ENCODE assay signal across 19 cellular contexts in genomic region chr14:103676881-103677675, GRCh38. TPM values are rescaled to one million over a fixed set of nuclear protein-coding genes. Genes with fewer than 3 reads are reported as not detected.
DNase-seq lines count a peak whose midpoint lies in the region; ATAC-seq and TF ChIP-seq lines count a peak whose summit lies in the region.
"Had no signal": no experiment of that assay in that cellular context is flagged by ENCODE, and none has a peak within 500 bp of the region (broad histone marks: within the 10 kb centered on the region; RNA-seq: fewer than 3 reads in every experiment).

No MANE protein-coding gene starts in this region.

- CTCF ChIA-PET in BJ (lab: Yijun Ruan, JAX), result interaction anchor here (0.6 to 1.5 kb wide), 4 partner anchors 12 to 166 kb away, joined by 3 read pairs; no protein-coding TSS in a partner anchor

- no peak overlapping the region for H3K4me3 Mint-ChIP-seq in effector memory CD8-positive, alpha-beta T cell
- no peak overlapping the region for H3K4me3 Mint-ChIP-seq in neural crest cell
- H3K4me3 Mint-ChIP-seq in stimulated activated memory B cell treated with anti-CD40 and anti-IgM and Interleukin-4, amounts not matched to agents 10 μg/mL and 1 μg/mL and 100 μg/mL, for 72 hours, result no peak overlapping the region
- H3K4me3 Mint-ChIP-seq: B cell; CD8-positive, alpha-beta T cell had no signal

- no peak for TF ChIP-seq CTCF in BJ (IDR thresholded peaks at IDR 0.05; ENCODE audit: insufficient read depth, low read depth, low read length)
- TF ChIP-seq CTCF in neural crest cell (conservative IDR thresholded peaks at IDR 0.05), result no peak
- no peak for TF ChIP-seq CTCF in mucosa of descending colon (IDR thresholded peaks at IDR 0.05)

- peaks cover 0 to 3% of the 10 kb centered on the region in 2 donors for H3K4me1 Mint-ChIP-seq in effector memory CD8-positive, alpha-beta T cell (ENCODE audit: low read depth in 2 of 2)
- H3K4me1 Mint-ChIP-seq in neural crest cell, result no peaks in the 10 kb centered on the region
- H3K4me1 Mint-ChIP-seq in stimulated activated memory B cell treated with anti-CD40 and anti-IgM and Interleukin-4, amounts not matched to agents 10 μg/mL and 1 μg/mL and 100 μg/mL, for 72 hours, result peaks cover 10% of the 10 kb centered on the region

- no peaks in the 10 kb centered on the region for H3K27me3 Mint-ChIP-seq in effector memory CD8-positive, alpha-beta T cell
- no peaks in the 10 kb centered on the region for H3K27me3 Mint-ChIP-seq in neural crest cell (ENCODE audit: low read depth)
- H3K27me3 Mint-ChIP-seq in stimulated activated memory B cell treated with anti-CD40 and anti-IgM and Interleukin-4, amounts not matched to agents 10 μg/mL and 1 μg/mL and 100 μg/mL, for 72 hours, result no peaks in the 10 kb centered on the region
- H3K27me3 Mint-ChIP-seq: B cell had no signal

- ATAC-seq in effector memory CD8-positive, alpha-beta T cell (replicated peaks), result no peak
- no peak for ATAC-seq in esophagus mucosa
- no peak for ATAC-seq in mucosa of descending colon
- ATAC-seq in stimulated activated memory B cell treated with anti-CD40 and anti-IgM and Interleukin-4, amounts not matched to agents 10 μg/mL and 1 μg/mL and 100 μg/mL, for 72 hours, result no peak
- ATAC-seq: CD8-positive, alpha-beta T cell had no signal

- H3K36me3 Mint-ChIP-seq in effector memory CD8-positive, alpha-beta T cell (ENCODE audit: insufficient read depth), result peaks cover 95% of the 10 kb centered on the region
- H3K36me3 Mint-ChIP-seq in neural crest cell (ENCODE audit: low read depth), result peaks cover 15% of the 10 kb centered on the region
- peaks cover 48% of the 10 kb centered on the region for H3K36me3 Mint-ChIP-seq in stimulated activated memory B cell treated with anti-CD40 and anti-IgM and Interleukin-4, amounts not matched to agents 10 μg/mL and 1 μg/mL and 100 μg/mL, for 72 hours

- no peaks in the 10 kb centered on the region for H3K9me3 Mint-ChIP-seq in effector memory CD8-positive, alpha-beta T cell
- no peaks in the 10 kb centered on the region for H3K9me3 Mint-ChIP-seq in neural crest cell
- no peaks in the 10 kb centered on the region for H3K9me3 Mint-ChIP-seq in stimulated activated memory B cell treated with anti-CD40 and anti-IgM and Interleukin-4, amounts not matched to agents 10 μg/mL and 1 μg/mL and 100 μg/mL, for 72 hours
- H3K9me3 Mint-ChIP-seq: CD8-positive, alpha-beta T cell had no signal

- H3K4me3 ChIP-seq in BJ (ENCODE audit: low read depth, low read length), result no peak overlapping the region
- no peak overlapping the region for H3K4me3 ChIP-seq in mucosa of descending colon

- peak overlapping the region; percentile 11 to 36 for H3K27ac Mint-ChIP-seq in effector memory CD8-positive, alpha-beta T cell
- H3K27ac Mint-ChIP-seq in neural crest cell (ENCODE audit: unreplicated experiment), result peak overlapping the region; percentile 67
- H3K27ac Mint-ChIP-seq in stimulated activated memory B cell treated with anti-CD40 and anti-IgM and Interleukin-4, amounts not matched to agents 10 μg/mL and 1 μg/mL and 100 μg/mL, for 72 hours, result no peak overlapping the region
- H3K27ac Mint-ChIP-seq: B cell; CD8-positive, alpha-beta T cell had no signal

- no peaks in the 10 kb centered on the region for H3K27me3 ChIP-seq in BJ (ENCODE audit: control insufficient read depth, insufficient read depth, low read length)

- no peaks in the 10 kb centered on the region for H3K9me3 ChIP-seq in mucosa of descending colon

- POLR2A ChIA-PET in BJ (lab: Charles Lee), result interaction anchor here (0.6 kb wide), 1 partner anchor 58 kb away, joined by 4 read pairs; no protein-coding TSS in a partner anchor

- H3K4me1 ChIP-seq in mucosa of descending colon (ENCODE audit: low read depth), result no peaks in the 10 kb centered on the region

- DNase-seq in BJ (ENCODE audit: low read depth) (peak; percentile 42), M059J (ENCODE audit: low read depth) (peak; percentile 60), neural crest cell (ENCODE audit: low read depth, low spot score) (no peak), mucosa of descending colon (no peak)
- DNase-seq in effector memory CD8-positive, alpha-beta T cell, result no peak
- DNase-seq: ACHN; CD8-positive, alpha-beta T cell; DND-41; GF-D8; KBM-7; NCI-H1105; NCI-H1694 treated with DMSO at 0.1 percent for 48 hours; NCI-H345; NCI-H69; NK-92 treated with Interleukin-12 subunit alpha and Interleukin-12 subunit beta, amount 100 ng/mL, for 24 hours; OCI-M1 had no signal

- intact Hi-C loops in mucosa of descending colon (cut with DNase I, micrococcal nuclease), result no loop called here

- H3K36me3 ChIP-seq in BJ (ENCODE audit: control insufficient read depth, insufficient read depth, low read length), result peaks cover 40% of the 10 kb centered on the region
- peaks cover 5% of the 10 kb centered on the region for H3K36me3 ChIP-seq in mucosa of descending colon (ENCODE audit: low read depth)

RNA-seq across cellular contexts. Expression of gene XRCC3, which starts 38.2 kb away (rescaled TPM):
- 4.2 and 5.6 TPM in 2 replicates for polyA plus RNA-seq in BJ (2011; rRNA removed)
- 2.4 and 2.7 TPM in 2 replicates for polyA minus RNA-seq in BJ (2011; rRNA and poly(A)+ RNA removed)
- total RNA-seq in M059J (2014; rRNA removed; shearing (Covaris generic)), result 28.2 and 29.8 TPM in 2 replicates
- total RNA-seq in neural crest cell (50.8 and 53.6 TPM in 2 replicates), esophagus mucosa (11.3 TPM), mucosa of descending colon (10 to 100 TPM in 2 of 3 donors, 1 to 10 TPM in 1; 7.7 to 17.8 (median 11.0) TPM)

RNA-seq across cellular contexts. Expression of gene ZFYVE21, which starts 38.5 kb away (rescaled TPM):
- 77.6 and 84.0 TPM in 2 replicates for polyA plus RNA-seq in BJ (2011; rRNA removed)
- 19.3 and 26.3 TPM in 2 replicates for polyA minus RNA-seq in BJ (2011; rRNA and poly(A)+ RNA removed)
- total RNA-seq in M059J (2014; rRNA removed; shearing (Covaris generic)), result 27.6 and 32.3 TPM in 2 replicates
- total RNA-seq in neural crest cell (42.0 and 44.0 TPM in 2 replicates), esophagus mucosa (58.8 TPM), mucosa of descending colon (10 to 100 TPM; 49.9 to 67.1 (median 60.9) TPM)

RNA-seq across cellular contexts. Expression of gene KLC1, which starts 48.1 kb away (rescaled TPM):
- 112 and 123 TPM in 2 replicates for polyA plus RNA-seq in BJ (2011; rRNA removed)
- polyA minus RNA-seq in BJ (2011; rRNA and poly(A)+ RNA removed), result 64.2 and 68.3 TPM in 2 replicates
- total RNA-seq in M059J (2014; rRNA removed; shearing (Covaris generic)), result 60.9 and 101 TPM in 2 replicates
- 173 and 180 TPM in 2 replicates for total RNA-seq in neural crest cell
- total RNA-seq in esophagus mucosa, result 80.3 TPM
- total RNA-seq in mucosa of descending colon, result 100 to 1,000 TPM in 2 of 3 donors, 10 to 100 TPM in 1; 99.3 to 188 (median 104) TPM

Comparison
In these comparisons a context has a peak if more than half of its experiments do, and no peak if none do; other contexts are left out.
1. DNase-seq: peak in BJ (single experiment) and M059J (single experiment); none in effector memory CD8-positive, alpha-beta T cell (0 of 3), neural crest cell (single experiment) and mucosa of descending colon (0 of 3).